In genomic region chr19:50447750-50448149, GRCh38 we compare ENCODE assay signal across 10 cellular contexts. TPM values are rescaled to one million over a fixed set of nuclear protein-coding genes. Genes with fewer than 3 reads are reported as not detected.
"Had no signal": no experiment of that assay in that cellular context is flagged by ENCODE, and none has a peak within 500 bp of the region (broad histone marks: within the 10 kb centered on the region; RNA-seq: fewer than 3 reads in every experiment).

No MANE protein-coding gene starts in this region.

- DNase-seq: IMR-90, KBM-7, KG1 had no signal

- ATAC-seq: HepG2 had no signal

- H3K4me2 ChIP-seq: KMS-11 had no signal

- H3K27me3 Mint-ChIP-seq: IgD-negative memory B cell had no signal

- H3K36me3 Mint-ChIP-seq: IgD-negative memory B cell had no signal

- H3K9ac ChIP-seq: KMS-11 had no signal

- FAIRE-seq: HepG2, HTR-8/SVneo had no signal

- H3K27ac ChIP-seq: HL-60, KMS-11 had no signal

- H3K4me3 Mint-ChIP-seq: IgD-negative memory B cell had no signal

RNA-seq across cellular contexts. Expression of gene MYBPC2, which starts 15.1 kb away (rescaled TPM):
- total RNA-seq: HepG2, HT-29, HT1080, IMR-90 had no signal
- polyA plus RNA-seq: HepG2, IMR-90 had no signal

RNA-seq across cellular contexts. Expression of gene EMC10, which starts 28.6 kb away (rescaled TPM):
- total RNA-seq: HepG2 had no signal
- polyA plus RNA-seq: HepG2 had no signal

RNA-seq across cellular contexts. Expression of gene GARIN5A, which starts 28.9 kb away (rescaled TPM):
- total RNA-seq: HepG2, IMR-90 had no signal
- polyA plus RNA-seq: HepG2 had no signal

RNA-seq across cellular contexts. Expression of gene SPIB, which starts 29.0 kb away (rescaled TPM):
- total RNA-seq: HT-29, IMR-90 had no signal
- polyA plus RNA-seq: HepG2, IMR-90 had no signal
